ENCODE assay signal across 14 cellular contexts in genomic region chr5:93602261-93603149, GRCh38. TPM values are rescaled to one million over a fixed set of nuclear protein-coding genes. Genes with fewer than 3 reads are reported as not detected.
DNase-seq lines count a peak whose midpoint lies in the region; ATAC-seq and TF ChIP-seq lines count a peak whose summit lies in the region.
"Had no signal": no experiment of that assay in that cellular context is flagged by ENCODE, and none has a peak within 500 bp of the region (broad histone marks: within the 10 kb centered on the region; RNA-seq: fewer than 3 reads in every experiment).

No MANE protein-coding gene starts in this region.

- POLR2A ChIA-PET in CD8-positive, alpha-beta T cell (lab: Charles Lee): no interaction called here
- POLR2A ChIA-PET in GM10248 (lab: Yijun Ruan, JAX): no interaction called here

- DNase-seq in COR-L47 (lab: John Stamatoyannopoulos, UW) (peak; percentile 86), NCI-H1694 (lab: John Stamatoyannopoulos, UW) (peak; percentile 76), ecto neural progenitor cell (ENCODE audit: low spot score) (peak; percentile 76), mesothelial cell of epicardium (ENCODE audit: low spot score in 2 of 2, unreplicated experiment in 2 of 2) (peak in 1 of 2 experiments; percentile 56), GM10248 (ENCODE audit: extremely low spot score) (no peak), erythroblast (lab: John Stamatoyannopoulos, UW) (no peak)
- DNase-seq in CD8-positive, alpha-beta T cell: no peak
- DNase-seq in activated CD4-positive, alpha-beta T cell treated with anti-CD3 and anti-CD28 coated beads for 48 hours: no peak
- DNase-seq: GM23248, NCI-H2081 treated with DMSO at 0.1 percent for 48 hours, thyroid gland had no signal

- intact Hi-C loops in CD8-positive, alpha-beta T cell (cut with DNase I, micrococcal nuclease): loop anchor here in 1 of 2 experiments (2.0 kb wide), 1 partner anchor 18 kb away; no protein-coding TSS in a partner anchor

- TF ChIP-seq CTCF in mesothelial cell of epicardium (IDR thresholded peaks at IDR 0.05; ENCODE audit: unreplicated experiment) (no peak), GM10248 (IDR thresholded peaks at IDR 0.05; ENCODE audit: control extremely low read depth, extremely low read depth, low read depth, missing control alignments) (no peak)
- TF ChIP-seq CTCF in CD8-positive, alpha-beta T cell (IDR thresholded peaks at IDR 0.05): no peak

- no peak for TF ChIP-seq POLR2A in erythroblast (IDR thresholded peaks at IDR 0.05; ENCODE audit: low read length)

- H3K9me3 ChIP-seq in CD8-positive, alpha-beta T cell (ENCODE audit: low read length): no peaks in the 10 kb centered on the region
- H3K9me3 ChIP-seq: thyroid gland had no signal

- peaks cover 33% of the 10 kb centered on the region for H3K27me3 Mint-ChIP-seq in mesothelial cell of epicardium (ENCODE audit: low read depth)
- peaks cover 60% of the 10 kb centered on the region for H3K27me3 Mint-ChIP-seq in CD8-positive, alpha-beta T cell (ENCODE audit: low read depth)

- no peak overlapping the region for H3K27ac Mint-ChIP-seq in mesothelial cell of epicardium
- no peak overlapping the region for H3K27ac Mint-ChIP-seq in CD8-positive, alpha-beta T cell

- peaks cover 69% of the 10 kb centered on the region for H3K27me3 ChIP-seq in CD8-positive, alpha-beta T cell (ENCODE audit: insufficient read depth, low read length)

- ATAC-seq in CD8-positive, alpha-beta T cell: no peak
- ATAC-seq: K562, Panc1 had no signal

- no peaks in the 10 kb centered on the region for H3K36me3 ChIP-seq in CD8-positive, alpha-beta T cell (ENCODE audit: insufficient read depth, low read length)
- H3K36me3 ChIP-seq: thyroid gland had no signal

- no peaks in the 10 kb centered on the region for H3K4me1 ChIP-seq in CD8-positive, alpha-beta T cell (ENCODE audit: insufficient read depth, low read length)

- H3K27ac ChIP-seq in CD8-positive, alpha-beta T cell (ENCODE audit: low read depth, low read length): no peak overlapping the region
- H3K27ac ChIP-seq: C4-2B, GM23248 had no signal

- H3K4me3 Mint-ChIP-seq in mesothelial cell of epicardium: peak overlapping the region; percentile 39
- H3K4me3 Mint-ChIP-seq in CD8-positive, alpha-beta T cell: no peak overlapping the region

- no peaks in the 10 kb centered on the region for H3K36me3 Mint-ChIP-seq in mesothelial cell of epicardium
- no peaks in the 10 kb centered on the region for H3K36me3 Mint-ChIP-seq in CD8-positive, alpha-beta T cell

- CTCF ChIA-PET in CD8-positive, alpha-beta T cell (lab: Charles Lee): interaction anchor here (1.3 kb wide), 1 partner anchor 199 kb away, joined by 4 read pairs; no protein-coding TSS in a partner anchor
- CTCF ChIA-PET in GM10248 (lab: Yijun Ruan, JAX): interaction anchor here (1.0 kb wide), 2 partner anchors 24 to 199 kb away, joined by 3 to 4 read pairs; no protein-coding TSS in a partner anchor

- H3K9me3 Mint-ChIP-seq in mesothelial cell of epicardium: no peaks in the 10 kb centered on the region
- H3K9me3 Mint-ChIP-seq in CD8-positive, alpha-beta T cell: no peaks in the 10 kb centered on the region

- peaks cover 15% of the 10 kb centered on the region for H3K4me1 Mint-ChIP-seq in mesothelial cell of epicardium
- H3K4me1 Mint-ChIP-seq in CD8-positive, alpha-beta T cell (ENCODE audit: low read depth): peaks cover 8% of the 10 kb centered on the region

- H3K4me3 ChIP-seq in CD8-positive, alpha-beta T cell (ENCODE audit: low read depth, low read length): no peak overlapping the region
- H3K4me3 ChIP-seq: GM23248, K562, thyroid gland had no signal

RNA-seq across cellular contexts. Expression of gene NR2F1, which starts 19.5 kb away (rescaled TPM):
- 19.7 to 21.4 TPM (median 20.3 TPM) in 3 replicates for total RNA-seq in mesothelial cell of epicardium
- not detected for total RNA-seq in CD8-positive, alpha-beta T cell

RNA-seq across cellular contexts. Expression of gene NR2F1-AS1, which starts 21.5 kb away (rescaled TPM):
- total RNA-seq in mesothelial cell of epicardium: 11.9 to 13.6 TPM (median 13.4 TPM) in 3 replicates
- not detected for total RNA-seq in CD8-positive, alpha-beta T cell
- total RNA-seq: K562 had no signal

Comparison
In these comparisons a context has a peak if more than half of its experiments do, and no peak if none do; other contexts are left out.
1. DNase-seq: peak in COR-L47 (single experiment), NCI-H1694 (single experiment) and ecto neural progenitor cell (single experiment); none in CD8-positive, alpha-beta T cell (0 of 7), GM10248 (single experiment), activated CD4-positive, alpha-beta T cell treated with anti-CD3 and anti-CD28 coated beads for 48 hours (single experiment) and erythroblast (0 of 2).
2. RNA of gene NR2F1, which starts 19.5 kb away (total RNA-seq): 19.7 to 21.4 TPM in mesothelial cell of epicardium; not detected in CD8-positive, alpha-beta T cell; every median in the first group is over 10 times any median in the second.
3. RNA of gene NR2F1-AS1, which starts 21.5 kb away (total RNA-seq): 11.9 to 13.6 TPM in mesothelial cell of epicardium; not detected in CD8-positive, alpha-beta T cell; every median in the first group is over 10 times any median in the second.